In genomic region chr2:153221506-153221905, GRCh38 we compare ENCODE assay signal across 20 cellular contexts.
DNase-seq lines count a peak whose midpoint lies in the region; ATAC-seq, FAIRE-seq and TF ChIP-seq lines count a peak whose summit lies in the region.
"Had no signal": no experiment of that assay in that cellular context is flagged by ENCODE, and none has a peak within 500 bp of the region (broad histone marks: within the 10 kb centered on the region; RNA-seq: fewer than 3 reads in every experiment).

No MANE protein-coding gene starts in this region.

- no peaks in the 10 kb centered on the region for H3F3A ChIP-seq in SK-N-SH (replicated peaks; ENCODE audit: insufficient read depth)

- no peaks in the 10 kb centered on the region for H3K36me3 ChIP-seq in HepG2 (replicated peaks in 1 of 2; ENCODE audit: control insufficient read depth in 1 of 2, insufficient read depth in 2 of 2, low read length in 2 of 2)
- H3K36me3 ChIP-seq in aorta (ENCODE audit: control insufficient read depth in 1 of 2, insufficient read depth in 2 of 2, low read length in 1 of 2), result no peaks in the 10 kb centered on the region
- no peaks in the 10 kb centered on the region for H3K36me3 ChIP-seq in SK-N-SH (replicated peaks in 1 of 2; ENCODE audit: control insufficient read depth in 1 of 2, insufficient read depth in 2 of 2, low read length in 1 of 2)
- H3K36me3 ChIP-seq: BLaER1 treated with 17β-estradiol and CSF1 and Interleukin-3, amounts not matched to agents 10 nM and 100 nM had no signal

- WGBS in HepG2 (ENCODE audit: low lambda C conversion rate), result 46% methylated on average over 9 of the region's 11 CpGs
- 92 to 97% methylated on average over 11 of the region's 11 CpGs for whole genome bisulfite sequencing in aorta, 2 donors
- 76% methylated on average over 8 of the region's 11 CpGs for WGBS in SK-N-SH (ENCODE audit: low lambda C conversion rate)

- TF ChIP-seq EP300 in HepG2 (IDR thresholded peaks at IDR 0.05; ENCODE audit: low read depth in 2 of 2, low read length in 2 of 2) (no peak), HepG2 (CRISPR knock-in tag; IDR thresholded peaks at IDR 0.05; ENCODE audit: borderline replicate concordance) (no peak), SK-N-SH (IDR thresholded peaks at IDR 0.05; ENCODE audit: borderline replicate concordance in 1 of 2, low read depth in 1 of 2, low read length in 1 of 2) (no peak)

- in situ Hi-C loops in HepG2 (cut with HindIII; ENCODE audit: extremely low pct_ligation_motif_present, low pct_unique_long_range_greater_than_20kb), result no loop called here

- no peak for TF ChIP-seq POLR2A in HepG2 (IDR thresholded peaks at IDR 0.05; ENCODE audit: insufficient read depth in 1 of 2, low read depth in 2 of 2, low read length in 2 of 2)

- POLR2A ChIA-PET in HepG2 (lab: Yijun Ruan, JAX) (no interaction called here), SK-N-SH (lab: Yijun Ruan, JAX) (no interaction called here)

- CTCF ChIA-PET in HepG2 (lab: Yijun Ruan, JAX; ENCODE audit: low intra/inter-chr PET ratio, low total read pairs) (no interaction called here), SK-N-SH (lab: Yijun Ruan, JAX) (no interaction called here)

- H3K9ac ChIP-seq in HepG2 (ENCODE audit: insufficient read depth, low read depth, low read length) (no peak overlapping the region), SK-N-SH (no peak overlapping the region)
- H3K9ac ChIP-seq: BLaER1 treated with 17β-estradiol and CSF1 and Interleukin-3, amounts not matched to agents 10 nM and 100 nM had no signal

- no peak for TF ChIP-seq CTCF in HepG2 (CRISPR knock-in tag; IDR thresholded peaks at IDR 0.05)
- TF ChIP-seq CTCF in SK-N-SH (IDR thresholded peaks at IDR 0.05), result no peak

- no peak overlapping the region for H2AFZ ChIP-seq in HepG2 (ENCODE audit: low read length)
- H2AFZ ChIP-seq in SK-N-SH (ENCODE audit: low read depth), result no peak overlapping the region

- BruUV-seq in HepG2 (replicated peaks; lab: Mats Ljungman, UMichigan), result no TSS peak

- no peaks in the 10 kb centered on the region for H3K9me2 ChIP-seq in SK-N-SH

- no peak for ATAC-seq in Right ventricle myocardium inferior
- ATAC-seq in left cardiac atrium, result no peak
- ATAC-seq in HepG2, result peak; percentile 43; the same call in 1 of the 3 replicates
- peak; percentile 48 for ATAC-seq in aorta (ENCODE audit: low FRiP score)
- ATAC-seq: A549; CD8-positive, alpha-beta T cell had no signal

- H3K79me2 ChIP-seq in HepG2 (ENCODE audit: insufficient read depth, low read length) (no peaks in the 10 kb centered on the region), SK-N-SH (ENCODE audit: insufficient read depth) (no peaks in the 10 kb centered on the region)

- H3K9me3 ChIP-seq in HepG2 (ENCODE audit: low read length) (peaks cover 22% of the 10 kb centered on the region), aorta (ENCODE audit: control insufficient read depth, low read length) (peaks cover 3% of the 10 kb centered on the region), SK-N-SH (no peaks in the 10 kb centered on the region)
- H3K9me3 ChIP-seq: Caco-2 had no signal

- H4K20me1 ChIP-seq in HepG2 (ENCODE audit: insufficient read depth, low read length) (no peaks in the 10 kb centered on the region), SK-N-SH (ENCODE audit: insufficient read depth) (no peaks in the 10 kb centered on the region)
- H4K20me1 ChIP-seq: BLaER1 treated with 17β-estradiol and CSF1 and Interleukin-3, amounts not matched to agents 10 nM and 100 nM had no signal

- H3K27me3 ChIP-seq in HepG2 (ENCODE audit: control insufficient read depth in 1 of 2, insufficient read depth in 2 of 2, low read length in 2 of 2) (no peaks in the 10 kb centered on the region), aorta (ENCODE audit: control insufficient read depth in 1 of 2, insufficient read depth in 2 of 2, low read length in 1 of 2) (no peaks in the 10 kb centered on the region), SK-N-SH (ENCODE audit: insufficient read depth) (no peaks in the 10 kb centered on the region)
- H3K27me3 ChIP-seq: BLaER1 treated with 17β-estradiol and CSF1 and Interleukin-3, amounts not matched to agents 10 nM and 100 nM had no signal

- H3K4me2 ChIP-seq in HepG2 (ENCODE audit: low read depth, low read length) (no peak overlapping the region), SK-N-SH (no peak overlapping the region)
- H3K4me2 ChIP-seq: A549; BLaER1 treated with 17β-estradiol and CSF1 and Interleukin-3, amounts not matched to agents 10 nM and 100 nM had no signal

- intact Hi-C loops in Right ventricle myocardium inferior (cut with DNase I), result no loop called here
- intact Hi-C loops in left cardiac atrium (cut with DNase I), result no loop called here
- intact Hi-C loops in HepG2 (cut with micrococcal nuclease; ENCODE audit: unreplicated experiment), result no loop called here
- intact Hi-C loops in aorta (cut with DNase I), result no loop called here

- H3K4me1 ChIP-seq in HepG2 (ENCODE audit: insufficient read depth, low read length) (no peaks in the 10 kb centered on the region), aorta (ENCODE audit: control insufficient read depth in 1 of 2, insufficient read depth in 2 of 2, low read length in 2 of 2) (no peaks in the 10 kb centered on the region), SK-N-SH (ENCODE audit: control insufficient read depth in 1 of 2, insufficient read depth in 2 of 2, low read depth in 1 of 2, low read length in 1 of 2) (peaks cover 0 to 3% of the 10 kb centered on the region in 2 experiments; a peak in 1 of 4 replicates)
- H3K4me1 ChIP-seq: A549; BLaER1 treated with 17β-estradiol and CSF1 and Interleukin-3, amounts not matched to agents 10 nM and 100 nM; Caco-2 had no signal

- no peak for FAIRE-seq in HepG2 (lab: Jason Lieb, UNC)
- FAIRE-seq: A549, D721Med, G401.6, GM12891 had no signal

- H3K27ac ChIP-seq in HepG2 (ENCODE audit: extremely low read length, insufficient read depth, low read length), result no peak overlapping the region
- no peak overlapping the region for H3K27ac ChIP-seq in aorta (ENCODE audit: low read depth in 1 of 2, low read length in 2 of 2)
- H3K27ac ChIP-seq in SK-N-SH (ENCODE audit: low read depth in 2 of 2, low read length in 1 of 2), result no peak overlapping the region
- H3K27ac ChIP-seq: 22Rv1; A549; BLaER1 treated with 17β-estradiol and CSF1 and Interleukin-3, amounts not matched to agents 10 nM and 100 nM; C4-2B had no signal

- no peak overlapping the region for H3K4me3 ChIP-seq in HepG2 (replicated peaks in 1 of 3; ENCODE audit: insufficient read depth in 1 of 3, low read depth in 2 of 3, low read length in 3 of 3)
- no peak overlapping the region for H3K4me3 ChIP-seq in aorta (ENCODE audit: low read length in 2 of 2)
- no peak overlapping the region for H3K4me3 ChIP-seq in SK-N-SH (ENCODE audit: low read depth in 2 of 2, low read length in 1 of 2)
- H3K4me3 ChIP-seq: A549; BLaER1 treated with 17β-estradiol and CSF1 and Interleukin-3, amounts not matched to agents 10 nM and 100 nM had no signal

- peak; percentile 47 for DNase-seq in Right ventricle myocardium inferior (ENCODE audit: missing footprints)
- no peak for DNase-seq in left cardiac atrium
- DNase-seq in HepG2 (ENCODE audit: low spot score), result no peak
- DNase-seq in aorta, result no peak
- no peak for DNase-seq in SK-N-SH
- no peak for DNase-seq in NOMO-1 (lab: John Stamatoyannopoulos, UW; ENCODE audit: unreplicated experiment in 2 of 2)
- DNase-seq: AML-193; Caco-2; Calu3; CD4-positive, alpha-beta T cell; CD8-positive, alpha-beta T cell; DMS79 treated with DMSO at 0.1 percent for 48 hours; GF-D8 had no signal

- TF ChIP-seq RAD21 in HepG2 (CRISPR knock-in tag; IDR thresholded peaks at IDR 0.05) (no peak), SK-N-SH (IDR thresholded peaks at IDR 0.05; ENCODE audit: low read length) (no peak)

TF ChIP-seq in HepG2, 621 proteins besides CTCF, POLR2A, EP300 and RAD21:
- TF ChIP-seq MZF1 (CRISPR knock-in tag; IDR thresholded peaks at IDR 0.05; ENCODE audit: borderline replicate concordance) (no peak), ZNF704 (CRISPR knock-in tag; IDR thresholded peaks at IDR 0.05; ENCODE audit: borderline replicate concordance) (no peak), CHD2 (IDR thresholded peaks at IDR 0.05; ENCODE audit: low read depth, low read length) (no peak), SALL1 (CRISPR knock-in tag; IDR thresholded peaks at IDR 0.05) (no peak)

TF ChIP-seq in SK-N-SH, 30 proteins besides CTCF, POLR2A, EP300 and RAD21 (continues in another document):
- no peak for TF ChIP-seq MEF2A (IDR thresholded peaks at IDR 0.05; ENCODE audit: borderline replicate concordance, low read depth)
- no peak for TF ChIP-seq MAX (IDR thresholded peaks at IDR 0.05; ENCODE audit: low read depth)
- no peak for TF ChIP-seq YY1 (IDR thresholded peaks at IDR 0.05; ENCODE audit: low read depth)
- TF ChIP-seq TCF12 (IDR thresholded peaks at IDR 0.05), result no peak
- no peak for TF ChIP-seq RCOR1 (IDR thresholded peaks at IDR 0.05; ENCODE audit: low read length)
- TF ChIP-seq RFX5 (IDR thresholded peaks at IDR 0.05; ENCODE audit: low read length), result no peak
- TF ChIP-seq SMC3 (IDR thresholded peaks at IDR 0.05; ENCODE audit: low read depth, low read length), result no peak
- no peak for TF ChIP-seq FOXJ3 (CRISPR knock-in tag; IDR thresholded peaks at IDR 0.05)
- TF ChIP-seq GATA2 (CRISPR knock-in tag; IDR thresholded peaks at IDR 0.05), result no peak
- TF ChIP-seq NRF1 (IDR thresholded peaks at IDR 0.05; ENCODE audit: low read depth, low read length), result no peak
- no peak for TF ChIP-seq NFIC (IDR thresholded peaks at IDR 0.05; ENCODE audit: borderline replicate concordance)
- TF ChIP-seq IRF3 (IDR thresholded peaks at IDR 0.05; ENCODE audit: low read depth, low read length), result no peak
- no peak for TF ChIP-seq ELF1 (IDR thresholded peaks at IDR 0.05)

Comparison
In these comparisons a context has a peak if more than half of its experiments do, and no peak if none do; other contexts are left out.
1. ATAC-seq: peak in HepG2 (single experiment) and aorta (single experiment); none in Right ventricle myocardium inferior (single experiment) and left cardiac atrium (0 of 2).